10 cellular contexts compared by ENCODE assay signal in genomic region chr19:56405062-56405461, GRCh38. TPM values are rescaled to one million over a fixed set of nuclear protein-coding genes. Genes with fewer than 3 reads are reported as not detected.
DNase-seq lines count a peak whose midpoint lies in the region; ATAC-seq and TF ChIP-seq lines count a peak whose summit lies in the region.
"Had no signal": no experiment of that assay in that cellular context is flagged by ENCODE, and none has a peak within 500 bp of the region (broad histone marks: within the 10 kb centered on the region; RNA-seq: fewer than 3 reads in every experiment).

No MANE protein-coding gene starts in this region.

- peaks cover 18% of the 10 kb centered on the region for H3K9me3 ChIP-seq in hepatocyte (ENCODE audit: low read depth)

- H3K9me2 ChIP-seq in hepatocyte (replicated peaks; ENCODE audit: insufficient read depth) = no peaks in the 10 kb centered on the region

- no peaks in the 10 kb centered on the region for H3K4me1 ChIP-seq in hepatocyte (ENCODE audit: insufficient read depth)

- DNase-seq in activated CD4-positive, alpha-beta T cell treated with anti-CD3 and anti-CD28 coated beads, Interleukin-2, amount 10 ng/mL, durations not matched to agents 7 days and 5 days = peak; percentile 14
- no peak for DNase-seq in activated CD4-positive, alpha-beta T cell treated with anti-CD3 and anti-CD28 coated beads, Interleukin-2, amount 50 U/mL, for 4 hours
- DNase-seq in activated CD4-positive, alpha-beta memory T cell treated with anti-CD3 and anti-CD28 coated beads, Interleukin-2, amount 10 ng/mL, durations not matched to agents 7 days and 5 days = no peak
- no peak for DNase-seq in hepatocyte (ENCODE audit: low spot score)
- DNase-seq in stimulated activated effector memory CD8-positive, alpha-beta T cell treated with anti-CD3 and anti-CD28 coated beads, Interleukin-12 subunit alpha, Interleukin-12 subunit beta, amount 100 ng/mL, for 72 hours (ENCODE audit: low spot score in 2 of 2) = no peak
- no peak for DNase-seq in SW 1271 (lab: John Stamatoyannopoulos, UW)
- no peak for DNase-seq in amygdala (lab: John Stamatoyannopoulos, UW)
- DNase-seq: C1 segment of cervical spinal cord, upper lobe of left lung had no signal

- peak overlapping the region; percentile 96 for H3K27ac Mint-ChIP-seq in activated CD4-positive, alpha-beta T cell treated with anti-CD3 and anti-CD28 coated beads, Interleukin-2, amount 10 ng/mL, durations not matched to agents 7 days and 5 days
- H3K27ac Mint-ChIP-seq in activated CD4-positive, alpha-beta memory T cell treated with anti-CD3 and anti-CD28 coated beads, Interleukin-2, amount 10 ng/mL, durations not matched to agents 7 days and 5 days = no peak overlapping the region
- peak overlapping the region; percentile 98 for H3K27ac Mint-ChIP-seq in stimulated activated effector memory CD8-positive, alpha-beta T cell treated with anti-CD3 and anti-CD28 coated beads, Interleukin-12 subunit alpha, Interleukin-12 subunit beta, amount 100 ng/mL, for 72 hours

- CTCF ChIA-PET in activated CD4-positive, alpha-beta T cell treated with anti-CD3 and anti-CD28 coated beads, Interleukin-2, amount 10 ng/mL, durations not matched to agents 7 days and 5 days (lab: Charles Lee) = no interaction called here
- CTCF ChIA-PET in activated CD4-positive, alpha-beta memory T cell treated with anti-CD3 and anti-CD28 coated beads, Interleukin-2, amount 10 ng/mL, durations not matched to agents 7 days and 5 days (lab: Charles Lee) = no interaction called here

- peaks cover 24% of the 10 kb centered on the region for H3K4me1 Mint-ChIP-seq in activated CD4-positive, alpha-beta T cell treated with anti-CD3 and anti-CD28 coated beads, Interleukin-2, amount 10 ng/mL, durations not matched to agents 7 days and 5 days
- H3K4me1 Mint-ChIP-seq in activated CD4-positive, alpha-beta memory T cell treated with anti-CD3 and anti-CD28 coated beads, Interleukin-2, amount 10 ng/mL, durations not matched to agents 7 days and 5 days = peaks cover 27% of the 10 kb centered on the region
- H3K4me1 Mint-ChIP-seq in stimulated activated effector memory CD8-positive, alpha-beta T cell treated with anti-CD3 and anti-CD28 coated beads, Interleukin-12 subunit alpha, Interleukin-12 subunit beta, amount 100 ng/mL, for 72 hours = peaks cover 25% of the 10 kb centered on the region

- no peaks in the 10 kb centered on the region for H4K20me1 ChIP-seq in hepatocyte (ENCODE audit: insufficient read depth, poor library complexity, severe bottlenecking)

- peak overlapping the region; percentile 100 for H2AFZ ChIP-seq in hepatocyte

- H3K36me3 Mint-ChIP-seq in activated CD4-positive, alpha-beta T cell treated with anti-CD3 and anti-CD28 coated beads, Interleukin-2, amount 10 ng/mL, durations not matched to agents 7 days and 5 days (ENCODE audit: low read depth) = peaks cover 71% of the 10 kb centered on the region
- peaks cover 68% of the 10 kb centered on the region for H3K36me3 Mint-ChIP-seq in activated CD4-positive, alpha-beta memory T cell treated with anti-CD3 and anti-CD28 coated beads, Interleukin-2, amount 10 ng/mL, durations not matched to agents 7 days and 5 days (ENCODE audit: low read depth)
- H3K36me3 Mint-ChIP-seq in stimulated activated effector memory CD8-positive, alpha-beta T cell treated with anti-CD3 and anti-CD28 coated beads, Interleukin-12 subunit alpha, Interleukin-12 subunit beta, amount 100 ng/mL, for 72 hours = peaks cover 50% of the 10 kb centered on the region

- ATAC-seq in stimulated activated effector memory CD8-positive, alpha-beta T cell treated with anti-CD3 and anti-CD28 coated beads, Interleukin-12 subunit alpha, Interleukin-12 subunit beta, amount 100 ng/mL, for 72 hours = no peak
- ATAC-seq in GM18498 (IDR thresholded peaks at IDR 0.05; ENCODE audit: unreplicated experiment) = no peak

- peak overlapping the region; percentile 93 for H3K4me2 ChIP-seq in hepatocyte

- 100% methylated on average over 4 of the region's 4 CpGs for WGBS in hepatocyte (ENCODE audit: low lambda C conversion rate, missing lambda C conversion rate)

- H3K9me3 Mint-ChIP-seq in activated CD4-positive, alpha-beta T cell treated with anti-CD3 and anti-CD28 coated beads, Interleukin-2, amount 10 ng/mL, durations not matched to agents 7 days and 5 days = peaks cover 60% of the 10 kb centered on the region
- peaks cover 57% of the 10 kb centered on the region for H3K9me3 Mint-ChIP-seq in activated CD4-positive, alpha-beta memory T cell treated with anti-CD3 and anti-CD28 coated beads, Interleukin-2, amount 10 ng/mL, durations not matched to agents 7 days and 5 days
- H3K9me3 Mint-ChIP-seq in stimulated activated effector memory CD8-positive, alpha-beta T cell treated with anti-CD3 and anti-CD28 coated beads, Interleukin-12 subunit alpha, Interleukin-12 subunit beta, amount 100 ng/mL, for 72 hours = peaks cover 48% of the 10 kb centered on the region

- H3K79me2 ChIP-seq in hepatocyte = peaks cover 24% of the 10 kb centered on the region

- no peak for TF ChIP-seq CTCF in hepatocyte (IDR thresholded peaks at IDR 0.05; ENCODE audit: poor library complexity)

- no peaks in the 10 kb centered on the region for H3K27me3 ChIP-seq in hepatocyte
- H3K27me3 ChIP-seq: upper lobe of left lung had no signal

- peaks cover 4% of the 10 kb centered on the region for H3K36me3 ChIP-seq in hepatocyte (replicated peaks; ENCODE audit: insufficient read depth, low read depth)

- H3K27ac ChIP-seq in hepatocyte = no peak overlapping the region

- no peak overlapping the region for H3K4me3 ChIP-seq in hepatocyte

- POLR2A ChIA-PET in activated CD4-positive, alpha-beta T cell treated with anti-CD3 and anti-CD28 coated beads, Interleukin-2, amount 10 ng/mL, durations not matched to agents 7 days and 5 days (lab: Charles Lee) = no interaction called here
- POLR2A ChIA-PET in activated CD4-positive, alpha-beta memory T cell treated with anti-CD3 and anti-CD28 coated beads, Interleukin-2, amount 10 ng/mL, durations not matched to agents 7 days and 5 days (lab: Charles Lee) = interaction anchor here (2.6 kb wide), 1 partner anchor 12 kb away, joined by 10 read pairs; the partner anchor contains the start of gene ZNF582

- H3K4me3 Mint-ChIP-seq in activated CD4-positive, alpha-beta T cell treated with anti-CD3 and anti-CD28 coated beads, Interleukin-2, amount 10 ng/mL, durations not matched to agents 7 days and 5 days = peak overlapping the region; percentile 83
- peak overlapping the region; percentile 77 for H3K4me3 Mint-ChIP-seq in activated CD4-positive, alpha-beta memory T cell treated with anti-CD3 and anti-CD28 coated beads, Interleukin-2, amount 10 ng/mL, durations not matched to agents 7 days and 5 days
- peak overlapping the region; percentile 72 for H3K4me3 Mint-ChIP-seq in stimulated activated effector memory CD8-positive, alpha-beta T cell treated with anti-CD3 and anti-CD28 coated beads, Interleukin-12 subunit alpha, Interleukin-12 subunit beta, amount 100 ng/mL, for 72 hours

- H3K27me3 Mint-ChIP-seq in activated CD4-positive, alpha-beta T cell treated with anti-CD3 and anti-CD28 coated beads, Interleukin-2, amount 10 ng/mL, durations not matched to agents 7 days and 5 days = no peaks in the 10 kb centered on the region
- H3K27me3 Mint-ChIP-seq in activated CD4-positive, alpha-beta memory T cell treated with anti-CD3 and anti-CD28 coated beads, Interleukin-2, amount 10 ng/mL, durations not matched to agents 7 days and 5 days = no peaks in the 10 kb centered on the region

RNA-seq across cellular contexts. Expression of gene ZNF583, which starts 0.9 kb away (rescaled TPM):
- 1 to 10 TPM; 5.8 TPM for total RNA-seq in activated CD4-positive, alpha-beta T cell treated with anti-CD3 and anti-CD28 coated beads, Interleukin-2, amount 10 ng/mL, durations not matched to agents 7 days and 5 days
- 1 to 10 TPM; 3.9 to 4.1 TPM for total RNA-seq in activated CD4-positive, alpha-beta memory T cell treated with anti-CD3 and anti-CD28 coated beads, Interleukin-2, amount 10 ng/mL, durations not matched to agents 7 days and 5 days
- 9.7 and 11.8 TPM in 2 replicates for total RNA-seq in hepatocyte
- polyA plus RNA-seq in hepatocyte = 4.8 and 7.4 TPM in 2 replicates

RNA-seq across cellular contexts. Expression of gene ZNF582, which starts 11.7 kb away (rescaled TPM):
- 1 to 10 TPM; 2.9 to 3.7 TPM for total RNA-seq in activated CD4-positive, alpha-beta T cell treated with anti-CD3 and anti-CD28 coated beads, Interleukin-2, amount 10 ng/mL, durations not matched to agents 7 days and 5 days
- 1 to 10 TPM in 1 of 2 experiments, under 1 TPM in 1; 0.93 to 1.5 TPM for total RNA-seq in activated CD4-positive, alpha-beta memory T cell treated with anti-CD3 and anti-CD28 coated beads, Interleukin-2, amount 10 ng/mL, durations not matched to agents 7 days and 5 days
- total RNA-seq in hepatocyte = 3.2 and 3.9 TPM in 2 replicates
- 4.5 and 5.6 TPM in 2 replicates for polyA plus RNA-seq in hepatocyte
